17 cellular contexts compared by ENCODE assay signal in genomic region chr11:63907808-63908530, GRCh38. TPM values are rescaled to one million over a fixed set of nuclear protein-coding genes. Genes with fewer than 3 reads are reported as not detected.
DNase-seq lines count a peak whose midpoint lies in the region; ATAC-seq, FAIRE-seq and TF ChIP-seq lines count a peak whose summit lies in the region.
"Had no signal": no experiment of that assay in that cellular context is flagged by ENCODE, and none has a peak within 500 bp of the region (broad histone marks: within the 10 kb centered on the region; RNA-seq: fewer than 3 reads in every experiment).

No MANE protein-coding gene starts in this region.

- WGBS in A549 (ENCODE audit: missing lambda C conversion rate): 91% methylated on average over 13 of the region's 21 CpGs
- 82% methylated on average over 20 of the region's 21 CpGs for WGBS in HUES64
- 86 to 87% methylated on average over 14 to 21 of the region's 21 CpGs for WGBS in endodermal cell (ENCODE audit: insufficient coverage in 1 of 2, insufficient read length in 1 of 2), 2 experiments

- peaks cover 28% of the 10 kb centered on the region for H3K36me3 Mint-ChIP-seq in endodermal cell (ENCODE audit: low read depth)
- peaks cover 15% of the 10 kb centered on the region for H3K36me3 Mint-ChIP-seq in activated CD8-positive, alpha-beta memory T cell treated with anti-CD3 and anti-CD28 coated beads, Interleukin-2, amount 10 ng/mL, durations not matched to agents 7 days and 5 days

- H3K4me1 Mint-ChIP-seq in endodermal cell: peaks cover 4% of the 10 kb centered on the region
- no peaks in the 10 kb centered on the region for H3K4me1 Mint-ChIP-seq in activated CD8-positive, alpha-beta memory T cell treated with anti-CD3 and anti-CD28 coated beads, Interleukin-2, amount 10 ng/mL, durations not matched to agents 7 days and 5 days
- H3K4me1 Mint-ChIP-seq: activated T-helper 17 cell treated with anti-CD3 and anti-CD28 coated beads, Interleukin-2, amount 50 U/mL, for 72 hours had no signal

- CTCF ChIA-PET in A549 (lab: Yijun Ruan, JAX): interaction anchor here (1.0 to 2.3 kb wide), 6 partner anchors 10 to 140 kb away, joined by 3 to 19 read pairs (median 4); partner anchors contain the start of gene ZFTA
- CTCF ChIA-PET in activated CD8-positive, alpha-beta memory T cell treated with anti-CD3 and anti-CD28 coated beads, Interleukin-2, amount 10 ng/mL, durations not matched to agents 7 days and 5 days (lab: Charles Lee): interaction anchor here (1.9 kb wide), 1 partner anchor 69 kb away, joined by 36 read pairs; the partner anchor contains the start of gene MARK2

- TF ChIP-seq POLR2A in A549 (IDR thresholded peaks at IDR 0.05; ENCODE audit: low read length): no peak
- no peak for TF ChIP-seq POLR2A in GM18505 (IDR thresholded peaks at IDR 0.05; ENCODE audit: borderline replicate concordance, extremely low read depth, insufficient read depth, insufficient read length)

- H3K9ac ChIP-seq in HUES64 (ENCODE audit: low read depth, low read length) (peak overlapping the region; percentile 42; the same call in 1 of the 2 replicates), endodermal cell (ENCODE audit: extremely low read depth, low read length, poor library complexity, severe bottlenecking) (no peak overlapping the region)

- H3K9me3 ChIP-seq in A549 (no peaks in the 10 kb centered on the region), HUES64 (ENCODE audit: insufficient read depth, low read depth, low read length) (no peaks in the 10 kb centered on the region), endodermal cell (ENCODE audit: control insufficient read depth, low read length) (no peaks in the 10 kb centered on the region)
- H3K9me3 ChIP-seq: prostate gland had no signal

- no peak overlapping the region for H3K4me3 Mint-ChIP-seq in endodermal cell
- no peak overlapping the region for H3K4me3 Mint-ChIP-seq in activated CD8-positive, alpha-beta memory T cell treated with anti-CD3 and anti-CD28 coated beads, Interleukin-2, amount 10 ng/mL, durations not matched to agents 7 days and 5 days
- H3K4me3 Mint-ChIP-seq: activated CD8-positive, alpha-beta T cell treated with anti-CD3 and anti-CD28 coated beads for 36 hours; activated T-helper 17 cell treated with anti-CD3 and anti-CD28 coated beads, Interleukin-2, amount 50 U/mL, for 72 hours; IgD-negative memory B cell had no signal

- no peak overlapping the region for H3K27ac ChIP-seq in A549
- H3K27ac ChIP-seq in HUES64 (ENCODE audit: low read depth, low read length): peak overlapping the region; percentile 52; the same call in 1 of the 2 replicates
- H3K27ac ChIP-seq in endodermal cell (ENCODE audit: low read depth, low read length): no peak overlapping the region
- H3K27ac ChIP-seq: prostate gland had no signal

- DNase-seq in A549 (ENCODE audit: low read depth in 1 of 2, low spot score in 1 of 2): no peak
- DNase-seq in endodermal cell: peak; percentile 83
- DNase-seq in occipital lobe (lab: John Stamatoyannopoulos, UW): peak; percentile 33
- no peak for DNase-seq in activated CD8-positive, alpha-beta memory T cell treated with anti-CD3 and anti-CD28 coated beads, Interleukin-2, amount 10 ng/mL, durations not matched to agents 7 days and 5 days
- DNase-seq: activated CD8-positive, alpha-beta T cell treated with anti-CD3 and anti-CD28 coated beads for 36 hours; NCI-H1048; NCI-H345; OCI-M1 had no signal

- no peak for TF ChIP-seq CTCF in A549 (IDR thresholded peaks at IDR 0.05)
- peak; percentile 20 for TF ChIP-seq CTCF in endodermal cell (conservative IDR thresholded peaks at IDR 0.05)

- H3K27me3 ChIP-seq in HUES64 (ENCODE audit: insufficient read depth, low read length) (no peaks in the 10 kb centered on the region), endodermal cell (ENCODE audit: control insufficient read depth, insufficient read depth, low read length, poor library complexity, severe bottlenecking) (no peaks in the 10 kb centered on the region)

- no peaks in the 10 kb centered on the region for H3K9me3 Mint-ChIP-seq in endodermal cell
- no peaks in the 10 kb centered on the region for H3K9me3 Mint-ChIP-seq in activated CD8-positive, alpha-beta memory T cell treated with anti-CD3 and anti-CD28 coated beads, Interleukin-2, amount 10 ng/mL, durations not matched to agents 7 days and 5 days (ENCODE audit: low read depth)
- H3K9me3 Mint-ChIP-seq: activated CD8-positive, alpha-beta T cell treated with anti-CD3 and anti-CD28 coated beads for 36 hours; activated T-helper 17 cell treated with anti-CD3 and anti-CD28 coated beads, Interleukin-2, amount 50 U/mL, for 72 hours; IgD-negative memory B cell had no signal

- ATAC-seq in A549: peak; percentile 20 to 21; a peak in 3 of 6 replicates
- no peak for ATAC-seq in HG03025 (IDR thresholded peaks at IDR 0.05; ENCODE audit: low FRiP score, unreplicated experiment)
- ATAC-seq in GM18519 (IDR thresholded peaks at IDR 0.05; ENCODE audit: low FRiP score, unreplicated experiment): no peak
- no peak for ATAC-seq in activated CD8-positive, alpha-beta memory T cell treated with anti-CD3 and anti-CD28 coated beads, Interleukin-2, amount 10 ng/mL, durations not matched to agents 7 days and 5 days
- no peak for ATAC-seq in GM18505 (IDR thresholded peaks at IDR 0.05; ENCODE audit: unreplicated experiment)
- ATAC-seq: activated CD8-positive, alpha-beta T cell treated with anti-CD3 and anti-CD28 coated beads for 36 hours; activated T-helper 17 cell treated with anti-CD3 and anti-CD28 coated beads, Interleukin-2, amount 50 U/mL, for 72 hours had no signal

- H3K4me2 ChIP-seq in A549: no peak overlapping the region

- FAIRE-seq in A549 (lab: Jason Lieb, UNC): no peak
- FAIRE-seq: colon had no signal

- 0 out of 3 replicates have a peak, but pooled peaks cover 4% of the 10 kb centered on the region for H3K4me1 ChIP-seq in A549
- peaks cover 31% of the 10 kb centered on the region for H3K4me1 ChIP-seq in HUES64 (ENCODE audit: insufficient read depth, low read length)
- peaks cover 9% of the 10 kb centered on the region for H3K4me1 ChIP-seq in endodermal cell (ENCODE audit: control insufficient read depth, insufficient read depth, low read length)
- H3K4me1 ChIP-seq: prostate gland had no signal

- H3K27ac Mint-ChIP-seq in endodermal cell: no peak overlapping the region
- H3K27ac Mint-ChIP-seq in activated CD8-positive, alpha-beta memory T cell treated with anti-CD3 and anti-CD28 coated beads, Interleukin-2, amount 10 ng/mL, durations not matched to agents 7 days and 5 days: no peak overlapping the region
- H3K27ac Mint-ChIP-seq: activated CD8-positive, alpha-beta T cell treated with anti-CD3 and anti-CD28 coated beads for 36 hours; activated T-helper 17 cell treated with anti-CD3 and anti-CD28 coated beads, Interleukin-2, amount 50 U/mL, for 72 hours; IgD-negative memory B cell had no signal

- H3K36me3 ChIP-seq in HUES64 (ENCODE audit: insufficient read depth, low read length) (peaks cover 45% of the 10 kb centered on the region), endodermal cell (ENCODE audit: control insufficient read depth, insufficient read depth, low read length) (peaks cover 19% of the 10 kb centered on the region)

- POLR2A ChIA-PET in A549 (lab: Yijun Ruan, JAX): no interaction called here

- H3K4me3 ChIP-seq in A549 (no peak overlapping the region), HUES64 (ENCODE audit: low read length) (no peak overlapping the region), endodermal cell (ENCODE audit: low read length) (no peak overlapping the region)
- H3K4me3 ChIP-seq: prostate gland had no signal

- no peaks in the 10 kb centered on the region for H3K27me3 Mint-ChIP-seq in endodermal cell (ENCODE audit: insufficient read depth)
- no peaks in the 10 kb centered on the region for H3K27me3 Mint-ChIP-seq in activated CD8-positive, alpha-beta memory T cell treated with anti-CD3 and anti-CD28 coated beads, Interleukin-2, amount 10 ng/mL, durations not matched to agents 7 days and 5 days
- H3K27me3 Mint-ChIP-seq: activated CD8-positive, alpha-beta T cell treated with anti-CD3 and anti-CD28 coated beads for 36 hours; activated T-helper 17 cell treated with anti-CD3 and anti-CD28 coated beads, Interleukin-2, amount 50 U/mL, for 72 hours; IgD-negative memory B cell had no signal

- TF ChIP-seq RAD21 in A549 (conservative IDR thresholded peaks at IDR 0.05 in 1 of 2, IDR thresholded peaks at IDR 0.05 in 1 of 2): no peak

- TF ChIP-seq EP300 in A549 (IDR thresholded peaks at IDR 0.05): no peak

TF ChIP-seq in A549, 52 proteins besides CTCF, POLR2A, EP300 and RAD21 (continues in another document):
- TF ChIP-seq CHD4 (IDR thresholded peaks at IDR 0.05; ENCODE audit: borderline replicate concordance): no peak
- TF ChIP-seq JUNB (IDR thresholded peaks at IDR 0.05): no peak
- no peak for TF ChIP-seq CBX8 (IDR thresholded peaks at IDR 0.05)
- TF ChIP-seq SREBF2 (IDR thresholded peaks at IDR 0.05): no peak
- TF ChIP-seq FOXS1 (CRISPR knock-in tag; IDR thresholded peaks at IDR 0.05): no peak
- no peak for TF ChIP-seq NFE2L2 (conservative IDR thresholded peaks at IDR 0.05; ENCODE audit: low read length)
- TF ChIP-seq KDM1A (IDR thresholded peaks at IDR 0.05; ENCODE audit: low read depth): no peak

RNA-seq across cellular contexts. Expression of gene RCOR2, which starts 9.0 kb away (rescaled TPM):
- polyA plus RNA-seq in A549 (2011; rRNA removed) (1.8 and 2.5 TPM in 2 replicates), A549 (2017; fragmentation: RNase III; extraction: RNeasy Plus Mini Kit Qiagen cat#74134 plus additional on column Dnase treatment) (0.46 to 0.82 TPM (median 0.58 TPM) in 3 replicates)
- 1.4 and 2.0 TPM in 2 replicates for polyA plus RNA-seq in A549 (2012; cell fraction: cytosol; rRNA removed)
- polyA plus RNA-seq in A549 (2012; cell fraction: nucleus; rRNA removed): 1.8 and 1.9 TPM in 2 replicates
- 3.0 and 3.4 TPM in 2 replicates for polyA minus RNA-seq in A549 (2011; rRNA and poly(A)+ RNA removed)
- polyA plus RNA-seq in HUES64 (2013, experiment 1 of 2): 55.5 TPM
- 56.6 TPM for polyA plus RNA-seq in HUES64 (2013, experiment 2 of 2)
- total RNA-seq in endodermal cell (10 to 100 TPM; 45.0 to 51.4 TPM), occipital lobe (9.5 TPM)
- 111 TPM for polyA plus RNA-seq in endodermal cell (2013, experiment 1 of 2)
- 95.2 TPM for polyA plus RNA-seq in endodermal cell (2013, experiment 2 of 2)
- under 1 TPM; 0.16 to 0.47 TPM for total RNA-seq in activated CD8-positive, alpha-beta memory T cell treated with anti-CD3 and anti-CD28 coated beads, Interleukin-2, amount 10 ng/mL, durations not matched to agents 7 days and 5 days
- total RNA-seq: mononuclear cell had no signal
- polyA plus RNA-seq: IgD-negative memory B cell had no signal

RNA-seq across cellular contexts. Expression of gene NAA40, which starts 30.8 kb away (rescaled TPM):
- 21.9 and 23.7 TPM in 2 replicates for polyA plus RNA-seq in A549 (2011; rRNA removed)
- polyA plus RNA-seq in A549 (2012; cell fraction: cytosol; rRNA removed): 27.9 and 29.5 TPM in 2 replicates
- 49.4 and 62.6 TPM in 2 replicates for polyA plus RNA-seq in A549 (2012; cell fraction: nucleus; rRNA removed)
- 29.8 to 32.0 TPM (median 30.2 TPM) in 3 replicates for polyA plus RNA-seq in A549 (2017; fragmentation: RNase III; extraction: RNeasy Plus Mini Kit Qiagen cat#74134 plus additional on column Dnase treatment)
- polyA minus RNA-seq in A549 (2011; rRNA and poly(A)+ RNA removed): 14.4 and 14.6 TPM in 2 replicates
- polyA plus RNA-seq in HUES64 (2013, experiment 1 of 2): 28.0 TPM
- 22.5 TPM for polyA plus RNA-seq in HUES64 (2013, experiment 2 of 2)
- total RNA-seq in endodermal cell: 10 to 100 TPM; 47.2 to 53.5 TPM
- 34.7 TPM for polyA plus RNA-seq in endodermal cell (2013, experiment 1 of 2)
- 34.0 TPM for polyA plus RNA-seq in endodermal cell (2013, experiment 2 of 2)
- total RNA-seq in occipital lobe: 9.8 TPM
- total RNA-seq in activated CD8-positive, alpha-beta memory T cell treated with anti-CD3 and anti-CD28 coated beads, Interleukin-2, amount 10 ng/mL, durations not matched to agents 7 days and 5 days: 10 to 100 TPM; 37.0 to 46.0 TPM

Comparison
In these comparisons a context has a peak if more than half of its experiments do, and no peak if none do; other contexts are left out.
1. ATAC-seq: peak in A549 (2 of 2); none in HG03025 (single experiment), GM18519 (single experiment), activated CD8-positive, alpha-beta memory T cell treated with anti-CD3 and anti-CD28 coated beads, Interleukin-2, amount 10 ng/mL, durations not matched to agents 7 days and 5 days (single experiment) and GM18505 (single experiment).
2. DNase-seq: peak in endodermal cell (single experiment) and occipital lobe (single experiment); none in A549 (0 of 2) and activated CD8-positive, alpha-beta memory T cell treated with anti-CD3 and anti-CD28 coated beads, Interleukin-2, amount 10 ng/mL, durations not matched to agents 7 days and 5 days (single experiment).